8 cellular contexts compared by ENCODE assay signal in genomic region chr10:21234761-21235160, GRCh38.
"Had no signal": no experiment of that assay in that cellular context is flagged by ENCODE, and none has a peak within 500 bp of the region (broad histone marks: within the 10 kb centered on the region; RNA-seq: fewer than 3 reads in every experiment).

No MANE protein-coding gene starts in this region.

- FAIRE-seq: G401.6, GM12891, GM12892, GM18507, GM19239 had no signal

- DNase-seq: GDM1, GF-D8 had no signal

- H3K4me3 ChIP-seq: GM12878 had no signal

- ATAC-seq: GM12878 had no signal
